39 cellular contexts compared by ENCODE assay signal in the genomic region with DNA sequence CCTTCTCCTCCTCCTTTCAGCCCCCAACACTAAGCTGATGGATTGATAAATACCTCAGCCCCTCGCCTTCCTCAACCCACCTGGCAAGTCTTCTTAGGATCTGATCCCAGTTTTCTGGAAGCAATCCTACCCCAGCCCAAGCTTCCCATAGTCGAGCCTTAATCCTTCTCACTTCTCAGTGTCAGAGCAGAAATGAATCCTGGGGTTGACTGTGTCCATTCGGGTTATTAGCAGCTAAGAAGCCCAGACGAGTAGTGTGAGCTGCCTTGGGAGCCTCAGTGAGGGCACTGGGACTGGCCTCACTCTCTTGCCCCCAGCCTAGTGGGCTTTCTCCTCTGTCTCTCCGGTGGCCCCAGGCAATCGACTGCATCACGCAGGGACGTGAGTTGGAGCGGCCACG. TPM values are rescaled to one million over a fixed set of nuclear protein-coding genes. Genes with fewer than 3 reads are reported as not detected.
"Had no signal": no experiment of that assay in that cellular context is flagged by ENCODE, and none has a peak within 500 bp of the region (broad histone marks: within the 10 kb centered on the region; RNA-seq: fewer than 3 reads in every experiment).

No MANE protein-coding gene starts in this region.

- DNase-seq: activated CD4-positive, alpha-beta memory T cell treated with anti-CD3 and anti-CD28 coated beads for 36 hours; activated CD4-positive, alpha-beta T cell treated with anti-CD3 and anti-CD28 coated beads for 36 hours; activated CD4-positive, alpha-beta T cell treated with anti-CD3 and anti-CD28 coated beads, Interleukin-2, amount 10 ng/mL, durations not matched to agents 7 days and 5 days; activated CD8-positive, alpha-beta memory T cell treated with anti-CD3 and anti-CD28 coated beads, Interleukin-2, amount 50 U/mL, for 48 hours; activated effector memory CD4-positive, alpha-beta T cell treated with Interleukin-2 at 50 U/mL for 16 hours; activated naive CD4-positive, alpha-beta T cell; activated T-cell treated with anti-CD3 and anti-CD28 coated beads, Interleukin-2, amount 50 U/mL, for 48 hours; adrenal gland; caudate nucleus; cerebellar nuclear complex; Kasumi-1; KG1; MG63; MV-4-11; NCI-H1092 treated with DMSO at 0.1 percent for 48 hours; NCI-H1417 treated with DMSO at 0.1 percent for 48 hours; NCI-H187 treated with DMSO at 0.1 percent for 48 hours; NCI-H2081; NCI-H2227 treated with DMSO at 0.1 percent for 48 hours; NCI-H446; NCI-H510A treated with DMSO at 0.1 percent for 48 hours; NCI-H526 treated with DMSO at 0.1 percent for 48 hours; NCI-H774; NK-92 treated with Interleukin-12 subunit alpha and Interleukin-12 subunit beta, amount 100 ng/mL, for 24 hours; PC-9; SIG-M5; T-helper 1 cell; T-helper 2 cell; T-helper 9 cell had no signal

- H3K9me3 Mint-ChIP-seq: activated CD4-positive, alpha-beta memory T cell treated with anti-CD3 and anti-CD28 coated beads for 36 hours; activated CD4-positive, alpha-beta T cell treated with anti-CD3 and anti-CD28 coated beads, Interleukin-2, amount 10 ng/mL, durations not matched to agents 7 days and 5 days; activated naive CD4-positive, alpha-beta T cell treated with anti-CD3 and anti-CD28 coated beads, Interleukin-2, amount 50 U/mL, for 72 hours; IgD-negative memory B cell had no signal

- H3K4me3 Mint-ChIP-seq: activated CD4-positive, alpha-beta memory T cell treated with anti-CD3 and anti-CD28 coated beads for 36 hours; activated CD4-positive, alpha-beta T cell treated with anti-CD3 and anti-CD28 coated beads for 36 hours; activated CD4-positive, alpha-beta T cell treated with anti-CD3 and anti-CD28 coated beads, Interleukin-2, amount 10 ng/mL, durations not matched to agents 7 days and 5 days; IgD-negative memory B cell had no signal

- H3K4me2 ChIP-seq: PC-9 had no signal

- H3K4me3 ChIP-seq: adrenal gland, MG63, PC-9 had no signal

- H3K9me3 ChIP-seq: adrenal gland, MG63 had no signal

- H3K27me3 ChIP-seq: adrenal gland, MG63 had no signal

- H3K27ac Mint-ChIP-seq: activated CD4-positive, alpha-beta memory T cell treated with anti-CD3 and anti-CD28 coated beads for 36 hours; activated CD4-positive, alpha-beta T cell treated with anti-CD3 and anti-CD28 coated beads for 36 hours; activated CD4-positive, alpha-beta T cell treated with anti-CD3 and anti-CD28 coated beads, Interleukin-2, amount 10 ng/mL, durations not matched to agents 7 days and 5 days; activated naive CD4-positive, alpha-beta T cell treated with anti-CD3 and anti-CD28 coated beads, Interleukin-2, amount 50 U/mL, for 72 hours had no signal

- FAIRE-seq: bronchial epithelial cell, RCC 7860 had no signal

- ATAC-seq: activated CD4-positive, alpha-beta T cell treated with anti-CD3 and anti-CD28 coated beads for 36 hours; activated naive CD4-positive, alpha-beta T cell treated with anti-CD3 and anti-CD28 coated beads, Interleukin-2, amount 50 U/mL, for 72 hours; Right ventricle myocardium inferior; SK-N-SH treated with all-trans-retinoic acid at 6 μM for 48 hours had no signal

- H2AFZ ChIP-seq: PC-9 had no signal

- H3K4me1 ChIP-seq: adrenal gland had no signal

- H3K36me3 ChIP-seq: adrenal gland, MG63 had no signal

- H3K36me3 Mint-ChIP-seq: activated CD4-positive, alpha-beta memory T cell treated with anti-CD3 and anti-CD28 coated beads for 36 hours; activated naive CD4-positive, alpha-beta T cell treated with anti-CD3 and anti-CD28 coated beads, Interleukin-2, amount 50 U/mL, for 72 hours; brain had no signal

- H3K4me1 Mint-ChIP-seq: activated CD4-positive, alpha-beta T cell treated with anti-CD3 and anti-CD28 coated beads for 36 hours; activated CD4-positive, alpha-beta T cell treated with anti-CD3 and anti-CD28 coated beads, Interleukin-2, amount 10 ng/mL, durations not matched to agents 7 days and 5 days had no signal

- H3K27ac ChIP-seq: adrenal gland, PC-9, RWPE1, VCaP had no signal

RNA-seq across cellular contexts. Expression of gene PEAR1, which starts 12.4 kb away (rescaled TPM):
- total RNA-seq: activated CD4-positive, alpha-beta memory T cell treated with anti-CD3 and anti-CD28 coated beads for 36 hours; activated CD4-positive, alpha-beta T cell treated with anti-CD3 and anti-CD28 coated beads for 36 hours; SK-MEL-5 had no signal
- polyA plus RNA-seq: IgD-negative memory B cell had no signal

RNA-seq across cellular contexts. Expression of gene NTRK1, which starts 20.4 kb away (rescaled TPM):
- total RNA-seq: bronchial epithelial cell, PC-9 had no signal
- polyA plus RNA-seq: IgD-negative memory B cell had no signal

RNA-seq across cellular contexts. Expression of gene INSRR, which starts 22.2 kb away (rescaled TPM):
- total RNA-seq: bronchial epithelial cell, PC-9, SK-MEL-5 had no signal
- polyA plus RNA-seq: IgD-negative memory B cell had no signal

RNA-seq across cellular contexts. Expression of gene LRRC71, which starts 39.3 kb away (rescaled TPM):
- total RNA-seq: activated CD4-positive, alpha-beta memory T cell treated with anti-CD3 and anti-CD28 coated beads for 36 hours; activated CD4-positive, alpha-beta T cell treated with anti-CD3 and anti-CD28 coated beads for 36 hours; activated CD4-positive, alpha-beta T cell treated with anti-CD3 and anti-CD28 coated beads, Interleukin-2, amount 10 ng/mL, durations not matched to agents 7 days and 5 days; activated naive CD4-positive, alpha-beta T cell treated with anti-CD3 and anti-CD28 coated beads, Interleukin-2, amount 50 U/mL, for 72 hours; bronchial epithelial cell; PC-9; Right ventricle myocardium inferior; SK-MEL-5 had no signal
- polyA plus RNA-seq: IgD-negative memory B cell had no signal
